In genomic region chr1:211420389-211420788, GRCh38 we compare ENCODE assay signal across 12 cellular contexts.
DNase-seq lines count a peak whose midpoint lies in the region; ATAC-seq, FAIRE-seq and TF ChIP-seq lines count a peak whose summit lies in the region.
"Had no signal": no experiment of that assay in that cellular context is flagged by ENCODE, and none has a peak within 500 bp of the region (broad histone marks: within the 10 kb centered on the region; RNA-seq: fewer than 3 reads in every experiment).

No MANE protein-coding gene starts in this region.

- no peak for TF ChIP-seq POLR2A in endothelial cell of umbilical vein (IDR thresholded peaks at IDR 0.05; ENCODE audit: low read depth, low read length)

- H3K4me2 ChIP-seq in endothelial cell of umbilical vein (ENCODE audit: insufficient read depth, low read length), result no peak overlapping the region

- H3K4me3 ChIP-seq in endothelial cell of umbilical vein (replicated peaks in 1 of 3; ENCODE audit: insufficient read depth in 1 of 3, low read depth in 1 of 3, low read length in 3 of 3), result no peak overlapping the region
- H3K4me3 ChIP-seq: upper lobe of right lung had no signal

- no peaks in the 10 kb centered on the region for H3K79me2 ChIP-seq in endothelial cell of umbilical vein (ENCODE audit: control insufficient read depth, insufficient read depth, low read length)

- peak; percentile 26 for ATAC-seq in GM21619 (IDR thresholded peaks at IDR 0.05; ENCODE audit: unreplicated experiment)
- no peak for ATAC-seq in HG02884 (IDR thresholded peaks at IDR 0.05; ENCODE audit: unreplicated experiment)
- ATAC-seq: upper lobe of right lung had no signal

- H3K9me1 ChIP-seq in endothelial cell of umbilical vein (replicated peaks; ENCODE audit: control insufficient read depth, extremely low read depth, insufficient read depth, low read length), result no peaks in the 10 kb centered on the region

- CTCF ChIA-PET in endothelial cell of umbilical vein (lab: Charles Lee), result no interaction called here

- TF ChIP-seq CTCF in endothelial cell of umbilical vein (IDR thresholded peaks at IDR 0.05; ENCODE audit: extremely low read depth in 1 of 2, insufficient read depth in 1 of 2, low read depth in 1 of 2, low read length in 2 of 2), result no peak
- no peak for TF ChIP-seq CTCF in glutamatergic neuron (IDR thresholded peaks at IDR 0.05; ENCODE audit: partially characterized antibody, unreplicated experiment)

- H3K4me1 ChIP-seq in endothelial cell of umbilical vein (ENCODE audit: control insufficient read depth, extremely low read depth, insufficient read depth, low read length), result no peaks in the 10 kb centered on the region
- H3K4me1 ChIP-seq: upper lobe of right lung had no signal

- H4K20me1 ChIP-seq in endothelial cell of umbilical vein (replicated peaks; ENCODE audit: control insufficient read depth, extremely low read depth, insufficient read depth, low read length), result no peaks in the 10 kb centered on the region

- intact Hi-C loops in endothelial cell of umbilical vein (cut with micrococcal nuclease), result no loop called here

- no peak for FAIRE-seq in endothelial cell of umbilical vein (lab: Jason Lieb, UNC)

- no peaks in the 10 kb centered on the region for H3K9me3 Mint-ChIP-seq in glutamatergic neuron (ENCODE audit: unreplicated experiment)

- H3K27ac ChIP-seq in endothelial cell of umbilical vein (ENCODE audit: insufficient read depth, low read depth, low read length), result no peak overlapping the region
- H3K27ac ChIP-seq: upper lobe of right lung had no signal

- no peaks in the 10 kb centered on the region for H3K9me3 ChIP-seq in endothelial cell of umbilical vein (replicated peaks; ENCODE audit: control insufficient read depth, insufficient read depth, low read length)
- H3K9me3 ChIP-seq: upper lobe of right lung had no signal

- H3K27me3 ChIP-seq in endothelial cell of umbilical vein (ENCODE audit: control insufficient read depth in 2 of 2, insufficient read depth in 2 of 2, low read length in 2 of 2), result no peaks in the 10 kb centered on the region
- H3K27me3 ChIP-seq: upper lobe of right lung had no signal

- no peak overlapping the region for H3K4me3 Mint-ChIP-seq in glutamatergic neuron (ENCODE audit: unreplicated experiment)

- no TSS peak for BruUV-seq in endothelial cell of umbilical vein (replicated peaks; lab: Mats Ljungman, UMichigan)

- DNase-seq in AG08396 (ENCODE audit: low spot score) (peak; percentile 9), RPMI7951 (ENCODE audit: low read depth) (peak; percentile 70), endothelial cell of umbilical vein (ENCODE audit: low read depth, low spot score) (no peak), SKM-1 (lab: John Stamatoyannopoulos, UW; ENCODE audit: unreplicated experiment) (no peak), glutamatergic neuron (no peak), activated gamma-delta T cell (lab: John Stamatoyannopoulos, UW) (no peak)
- DNase-seq: activated naive CD4-positive, alpha-beta T cell; foreskin melanocyte; NCI-H226; upper lobe of right lung had no signal

- H3K36me3 Mint-ChIP-seq in glutamatergic neuron (ENCODE audit: unreplicated experiment), result peaks cover 14% of the 10 kb centered on the region

- H3K36me3 ChIP-seq in endothelial cell of umbilical vein (ENCODE audit: control insufficient read depth in 2 of 2, extremely low read depth in 1 of 2, insufficient read depth in 2 of 2, low read length in 2 of 2), result no peaks in the 10 kb centered on the region
- H3K36me3 ChIP-seq: upper lobe of right lung had no signal

- no peak overlapping the region for H3K9ac ChIP-seq in endothelial cell of umbilical vein (replicated peaks; ENCODE audit: extremely low read depth, insufficient read depth, low read length)

- H3K27me3 Mint-ChIP-seq in glutamatergic neuron (ENCODE audit: unreplicated experiment), result no peaks in the 10 kb centered on the region

- no peak overlapping the region for H3K27ac Mint-ChIP-seq in glutamatergic neuron (ENCODE audit: unreplicated experiment)

- dilution Hi-C loops in endothelial cell of umbilical vein (cut with MboI; ENCODE audit: extremely low pct_ligation_motif_present, low sequenced_read_pairs), result no loop called here

- H3K4me1 Mint-ChIP-seq in glutamatergic neuron (ENCODE audit: low read depth, unreplicated experiment), result no peaks in the 10 kb centered on the region

- POLR2A ChIA-PET in endothelial cell of umbilical vein (lab: Charles Lee), result no interaction called here

- H2AFZ ChIP-seq in endothelial cell of umbilical vein (ENCODE audit: low read depth, low read length), result no peak overlapping the region

TF ChIP-seq in endothelial cell of umbilical vein, 7 proteins besides CTCF, POLR2A, EP300 and RAD21:
- TF ChIP-seq MAX (IDR thresholded peaks at IDR 0.05; ENCODE audit: insufficient read depth, insufficient read length), result no peak
- peak; percentile 11 for TF ChIP-seq FOS (IDR thresholded peaks at IDR 0.05; ENCODE audit: borderline replicate concordance, insufficient read depth, low read length)
- TF ChIP-seq POLR2AphosphoS5 (IDR thresholded peaks at IDR 0.05; ENCODE audit: insufficient read depth, low read depth, low read length), result no peak
- no peak for TF ChIP-seq JUN (IDR thresholded peaks at IDR 0.05; ENCODE audit: borderline replicate concordance, insufficient read depth, insufficient read length, low read depth)

Comparison
In these comparisons a context has a peak if more than half of its experiments do, and no peak if none do; other contexts are left out.
1. DNase-seq: peak in AG08396 (single experiment) and RPMI7951 (single experiment); none in endothelial cell of umbilical vein (single experiment), SKM-1 (single experiment), glutamatergic neuron (single experiment) and activated gamma-delta T cell (single experiment).